ENCODE assay signal across 8 cellular contexts in genomic region chr11:111764621-111765020, GRCh38. TPM values are rescaled to one million over a fixed set of nuclear protein-coding genes. Genes with fewer than 3 reads are reported as not detected.
DNase-seq lines count a peak whose midpoint lies in the region; ATAC-seq and TF ChIP-seq lines count a peak whose summit lies in the region.

No MANE protein-coding gene starts in this region.

- no peak for TF ChIP-seq CTCF in brain (conservative IDR thresholded peaks at IDR 0.05)

- H2BK15ac ChIP-seq in mesendoderm (replicated peaks; ENCODE audit: low read depth) = no peak overlapping the region

- H3K9ac ChIP-seq in mesendoderm (ENCODE audit: low read length) = no peak overlapping the region

- H3K27me3 Mint-ChIP-seq in brain = peaks cover 8% of the 10 kb centered on the region

- no peaks in the 10 kb centered on the region for H3K27me3 ChIP-seq in mesendoderm (ENCODE audit: insufficient read depth, low read length, poor library complexity)

- no peak overlapping the region for H3K4me3 ChIP-seq in mesendoderm (ENCODE audit: low read length)

- peak overlapping the region; percentile 6 for H3K4me2 ChIP-seq in mesendoderm (ENCODE audit: low read length)

- no peaks in the 10 kb centered on the region for H3K9me3 Mint-ChIP-seq in brain

- H3K4ac ChIP-seq in mesendoderm (ENCODE audit: low read depth, low read length) = no peak overlapping the region

- H2AK5ac ChIP-seq in mesendoderm (ENCODE audit: low read length) = no peak overlapping the region

- WGBS in mesendoderm (ENCODE audit: extremely low coverage, insufficient coverage, low lambda C conversion rate) = no CpG with 5 or more reads among the region's 1 CpG

- no peak overlapping the region for H4K8ac ChIP-seq in mesendoderm (ENCODE audit: low read depth, low read length)

- H3K36me3 Mint-ChIP-seq in brain = peaks cover 44% of the 10 kb centered on the region

- no peak overlapping the region for H2BK5ac ChIP-seq in mesendoderm (ENCODE audit: low read length)

- peak overlapping the region; percentile 84 to 93 (median 91) for H3K4me3 Mint-ChIP-seq in brain

- H3K18ac ChIP-seq in mesendoderm (ENCODE audit: low read length) = no peak overlapping the region

- H4K5ac ChIP-seq in mesendoderm (ENCODE audit: low read length) = no peak overlapping the region

- H3K56ac ChIP-seq in mesendoderm (ENCODE audit: low read length) = no peak overlapping the region

- peaks cover 40% of the 10 kb centered on the region for H3K4me1 Mint-ChIP-seq in brain

- H3K27ac ChIP-seq in mesendoderm (ENCODE audit: low read depth, low read length) = no peak overlapping the region

- no peak overlapping the region for H3K23ac ChIP-seq in mesendoderm (ENCODE audit: low read length)

- H3K4me1 ChIP-seq in mesendoderm (ENCODE audit: control insufficient read depth, low read depth, low read length) = peaks cover 2% of the 10 kb centered on the region

- DNase-seq in AG08395 (ENCODE audit: low spot score) (peak; percentile 27), HT1080 (ENCODE audit: low read depth) (peak; percentile 7), mesendoderm (no peak), cerebellar cortex (ENCODE audit: low spot score) (no peak), NCI-H1417 (lab: John Stamatoyannopoulos, UW) (no peak)

- no peaks in the 10 kb centered on the region for H3K79me2 ChIP-seq in mesendoderm (ENCODE audit: control insufficient read depth, insufficient read depth, low read length)

- peaks cover 3% of the 10 kb centered on the region for H3K79me1 ChIP-seq in mesendoderm (ENCODE audit: low read length)

- no peak overlapping the region for H2BK120ac ChIP-seq in mesendoderm (ENCODE audit: low read depth, low read length)

- ATAC-seq in HG02678 (IDR thresholded peaks at IDR 0.05; ENCODE audit: unreplicated experiment) = no peak
- ATAC-seq in GM19023 (IDR thresholded peaks at IDR 0.05; ENCODE audit: unreplicated experiment) = no peak

- no peaks in the 10 kb centered on the region for H3K36me3 ChIP-seq in mesendoderm (ENCODE audit: control insufficient read depth, insufficient read depth, low read length)

- H3K27ac Mint-ChIP-seq in brain = peak overlapping the region in 1 of 5 experiments; percentile 93

RNA-seq across cellular contexts. Expression of gene PPP2R1B, which starts 1.6 kb away (rescaled TPM):
- 23.9 and 33.9 TPM in 2 replicates for total RNA-seq in HT1080 (2014; rRNA removed; shearing (Covaris generic))
- 14.6 and 18.2 TPM in 2 replicates for polyA plus RNA-seq in HT1080 (2015; cell fraction: cytosol; rRNA removed)
- 28.1 and 32.4 TPM in 2 replicates for polyA plus RNA-seq in HT1080 (2015; cell fraction: nucleus; rRNA removed)
- polyA plus RNA-seq in brain (ENCODE audit: insufficient read depth, low read depth, low replicate concordance) = 15.3 TPM
- polyA plus RNA-seq in mesendoderm (2013, experiment 1 of 2) = 44.6 TPM
- polyA plus RNA-seq in mesendoderm (2013, experiment 2 of 2) = 45.3 TPM

Comparison
In these comparisons a context has a peak if more than half of its experiments do, and no peak if none do; other contexts are left out.
1. DNase-seq: peak in AG08395 (single experiment) and HT1080 (single experiment); none in mesendoderm (single experiment), cerebellar cortex (single experiment) and NCI-H1417 (0 of 3).